10 cellular contexts compared by ENCODE assay signal in the genomic region with DNA sequence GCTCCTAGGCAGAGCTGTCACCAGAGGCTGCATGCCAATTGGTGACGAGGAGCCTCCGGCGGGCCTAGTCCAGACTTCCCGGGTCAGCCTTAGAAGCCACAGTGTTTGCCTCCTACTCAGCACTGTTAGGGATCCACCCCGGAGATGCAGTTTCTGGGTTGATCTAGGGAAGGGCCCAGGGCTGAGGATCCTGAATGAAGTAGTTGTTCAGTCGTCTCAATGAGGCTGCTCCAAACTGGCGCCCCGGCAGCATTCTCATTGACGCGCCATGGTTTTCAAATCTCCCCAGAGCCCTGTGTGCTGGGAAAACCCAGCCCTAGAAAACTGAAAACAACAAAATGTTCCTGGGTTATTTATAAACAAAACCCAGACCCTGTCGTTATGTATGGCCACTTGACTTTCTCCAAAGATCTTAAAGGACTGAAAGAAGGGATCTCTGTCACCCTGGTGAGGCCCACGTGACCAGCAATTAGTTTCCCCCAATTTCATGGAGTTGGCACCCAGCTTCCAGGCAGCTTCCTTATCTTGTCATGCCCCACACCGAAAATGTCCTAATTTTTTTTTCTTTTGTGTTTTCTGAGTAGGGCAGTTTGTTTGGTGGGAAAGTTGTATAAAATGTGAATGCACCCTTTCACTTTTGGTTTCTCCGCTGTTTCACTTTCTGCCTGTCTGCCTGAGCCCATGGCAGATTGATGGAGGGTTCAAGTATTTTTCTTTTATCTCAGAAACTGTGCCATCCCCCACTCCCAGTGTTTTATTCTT. TPM values are rescaled to one million over a fixed set of nuclear protein-coding genes. Genes with fewer than 3 reads are reported as not detected.
A peak's percentile ranks its signal among the peaks of the same experiment; 100 is the strongest.
DNase-seq lines count a peak whose midpoint lies in the region; ATAC-seq and TF ChIP-seq lines count a peak whose summit lies in the region.
"Had no signal": no experiment of that assay in that cellular context is flagged by ENCODE, and none has a peak within 500 bp of the region (broad histone marks: within the 10 kb centered on the region; RNA-seq: fewer than 3 reads in every experiment).

No MANE protein-coding gene starts in this region.

- H3K27me3 ChIP-seq in DND-41 (ENCODE audit: insufficient read depth, low read length, poor library complexity) (no peaks in the 10 kb centered on the region), OCI-LY3 (ENCODE audit: low read depth, low read length) (no peaks in the 10 kb centered on the region), duodenal mucosa (ENCODE audit: control insufficient read depth in 1 of 2, insufficient read depth in 2 of 2, low read length in 2 of 2) (no peaks in the 10 kb centered on the region), sigmoid colon (no peaks in the 10 kb centered on the region)

- peaks cover 67% of the 10 kb centered on the region for H3K4me1 ChIP-seq in DND-41 (ENCODE audit: insufficient read depth, low read length)
- peaks cover 39% of the 10 kb centered on the region for H3K4me1 ChIP-seq in OCI-LY3 (ENCODE audit: low read length)
- H3K4me1 ChIP-seq in duodenal mucosa (ENCODE audit: control insufficient read depth in 1 of 2, insufficient read depth in 2 of 2, low read length in 2 of 2), result peaks cover 44 to 56% of the 10 kb centered on the region in 2 donors
- peaks cover 0 to 36% (median 30%) of the 10 kb centered on the region in 4 donors for H3K4me1 ChIP-seq in sigmoid colon

- TF ChIP-seq CTCF in DND-41 (IDR thresholded peaks at IDR 0.05; ENCODE audit: borderline replicate concordance, extremely low read depth, low read length, poor library complexity, severe bottlenecking) (no peak), OCI-LY3 (IDR thresholded peaks at IDR 0.05; ENCODE audit: low read depth, low read length) (no peak), sigmoid colon (IDR thresholded peaks at IDR 0.05) (no peak)

- H3K36me3 ChIP-seq in DND-41 (ENCODE audit: insufficient read depth, low read length), result no peaks in the 10 kb centered on the region; the same call in 1 of the 2 replicates
- peaks cover 22% of the 10 kb centered on the region for H3K36me3 ChIP-seq in OCI-LY3 (replicated peaks; ENCODE audit: low read depth, low read length)
- no peaks in the 10 kb centered on the region for H3K36me3 ChIP-seq in duodenal mucosa (ENCODE audit: control insufficient read depth in 1 of 2, insufficient read depth in 2 of 2, low read length in 2 of 2)
- H3K36me3 ChIP-seq in sigmoid colon, result no peaks in the 10 kb centered on the region

- peak overlapping the region; percentile 44 for H3K4me2 ChIP-seq in DND-41 (ENCODE audit: insufficient read depth, low read length)
- H3K4me2 ChIP-seq in OCI-LY3 (ENCODE audit: low read length), result peak overlapping the region; percentile 98

- intact Hi-C loops in sigmoid colon (cut with DNase I), result no loop called here
- intact Hi-C loops in posterior vena cava (cut with DNase I), result no loop called here

- H4K20me1 ChIP-seq in DND-41 (ENCODE audit: insufficient read depth, low read length), result peaks cover 26% of the 10 kb centered on the region
- peaks cover 23% of the 10 kb centered on the region for H4K20me1 ChIP-seq in OCI-LY3 (ENCODE audit: insufficient read depth, low read length)

- no peak for TF ChIP-seq EP300 in sigmoid colon (IDR thresholded peaks at IDR 0.05)

- DNase-seq in DND-41, result peak; percentile 50
- DNase-seq in sigmoid colon, result no peak
- DNase-seq in hepatic stellate cell (ENCODE audit: low spot score), result no peak
- no peak for DNase-seq in posterior vena cava (ENCODE audit: low spot score)
- no peak for DNase-seq in NCI-H1694 (lab: John Stamatoyannopoulos, UW)

- H3K79me2 ChIP-seq in DND-41 (ENCODE audit: insufficient read depth, low read length), result peaks cover 33% of the 10 kb centered on the region
- H3K79me2 ChIP-seq in OCI-LY3 (ENCODE audit: low read length), result peaks cover 40% of the 10 kb centered on the region

- H3K9me3 ChIP-seq in DND-41 (ENCODE audit: insufficient read depth, low read length, severe bottlenecking) (no peaks in the 10 kb centered on the region), OCI-LY3 (ENCODE audit: insufficient read depth, low read length) (no peaks in the 10 kb centered on the region), duodenal mucosa (ENCODE audit: control insufficient read depth in 1 of 2, low read length in 2 of 2) (no peaks in the 10 kb centered on the region), sigmoid colon (no peaks in the 10 kb centered on the region)

- WGBS in sigmoid colon, 2 donors, result 60 to 68% methylated on average over 14 of the region's 14 CpGs

- H3K27ac ChIP-seq in DND-41 (ENCODE audit: low read length) (peak overlapping the region; percentile 88), OCI-LY3 (ENCODE audit: low read length) (peak overlapping the region; percentile 92), duodenal mucosa (ENCODE audit: low read depth, low read length) (peak overlapping the region; percentile 53), sigmoid colon (peak overlapping the region; percentile 92 to 97 (median 95))
- H3K27ac ChIP-seq: SK-N-MC had no signal

- no peak for ATAC-seq in DND-41 (ENCODE audit: insufficient read depth, low read depth)
- ATAC-seq in GM18909 (IDR thresholded peaks at IDR 0.05; ENCODE audit: poor library complexity, unreplicated experiment), result no peak

- H3K4me3 ChIP-seq in DND-41 (ENCODE audit: low read depth in 1 of 2, low read length in 2 of 2) (no peak overlapping the region), OCI-LY3 (ENCODE audit: low read length) (peak overlapping the region; percentile 88), duodenal mucosa (ENCODE audit: low read depth in 1 of 2, low read length in 2 of 2) (peak overlapping the region in 1 of 2 donors; percentile 46), sigmoid colon (no peak overlapping the region)

- TF ChIP-seq POLR2A in sigmoid colon (IDR thresholded peaks at IDR 0.05), result no peak

- H2AFZ ChIP-seq in DND-41 (ENCODE audit: low read depth, low read length), result peak overlapping the region; percentile 66
- H2AFZ ChIP-seq in OCI-LY3 (ENCODE audit: low read depth, low read length), result no peak overlapping the region

- H3K9ac ChIP-seq in DND-41 (ENCODE audit: low read depth, low read length) (peak overlapping the region; percentile 48), OCI-LY3 (ENCODE audit: low read length) (peak overlapping the region; percentile 55; the same call in 1 of the 2 replicates), duodenal mucosa (ENCODE audit: low read depth in 1 of 2, low read length in 2 of 2) (peak overlapping the region; percentile 8 to 45)

RNA-seq across cellular contexts. Expression of gene EHD1, which starts 2.0 kb away (rescaled TPM):
- 10 to 100 TPM; 38.5 to 73.1 (median 44.1) TPM for total RNA-seq in sigmoid colon
- polyA plus RNA-seq in sigmoid colon, result 10 to 100 TPM; 27.0 to 54.0 (median 29.4) TPM
- 100 to 1,000 TPM; 135 to 164 TPM for total RNA-seq in posterior vena cava

RNA-seq across cellular contexts. Expression of gene CDC42BPG, which starts 36.0 kb away (rescaled TPM):
- total RNA-seq in sigmoid colon (under 1 TPM in 3 of 4 donors, not detected in 1; 0.16 to 0.83 (median 0.36) TPM), posterior vena cava (under 1 TPM; 0.37 to 0.38 TPM)
- 10 to 100 TPM; 19.8 to 39.8 (median 20.8) TPM for polyA plus RNA-seq in sigmoid colon

RNA-seq across cellular contexts. Expression of gene ATG2A, which starts 36.6 kb away (rescaled TPM):
- 10 to 100 TPM; 12.1 to 22.7 (median 14.4) TPM for total RNA-seq in sigmoid colon
- polyA plus RNA-seq in sigmoid colon, result 10 to 100 TPM; 13.2 to 27.6 (median 19.4) TPM
- 10 to 100 TPM; 12.3 to 14.9 TPM for total RNA-seq in posterior vena cava

RNA-seq across cellular contexts. Expression of gene PPP2R5B, which starts 44.1 kb away (rescaled TPM):
- total RNA-seq in sigmoid colon (10 to 100 TPM; 17.8 to 27.3 (median 21.3) TPM), posterior vena cava (10 to 100 TPM; 17.5 to 30.7 TPM)
- 10 to 100 TPM; 15.6 to 23.4 (median 18.1) TPM for polyA plus RNA-seq in sigmoid colon

RNA-seq across cellular contexts. Expression of gene GPHA2, which starts 55.3 kb away (rescaled TPM):
- 1 to 10 TPM in 1 of 4 donors, not detected in 3; 2.9 TPM for total RNA-seq in sigmoid colon
- polyA plus RNA-seq in sigmoid colon, result under 1 TPM in 1 of 3 donors, not detected in 2; 0.47 TPM
- total RNA-seq in posterior vena cava, result not detected
- total RNA-seq: H4 had no signal
